In the genomic region with DNA sequence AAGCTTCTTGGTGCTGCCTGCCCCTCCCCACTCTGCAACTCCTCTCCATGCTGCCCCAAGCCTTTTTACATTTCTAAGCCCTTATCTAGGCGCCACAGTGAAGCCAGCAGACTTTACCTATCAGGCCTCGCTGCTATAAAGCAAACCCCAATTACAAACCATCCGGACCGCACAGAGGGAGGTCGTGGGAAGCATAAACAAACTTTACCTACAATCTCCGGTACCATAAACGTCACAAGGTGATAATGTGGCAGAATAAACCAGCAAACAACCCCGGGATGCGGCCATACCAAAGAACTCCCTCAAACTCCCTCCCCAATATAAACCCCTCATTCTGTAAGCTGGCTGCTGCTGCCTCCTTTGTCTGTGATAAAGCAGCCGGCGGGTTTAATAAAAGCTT, we compare ENCODE assay signal across 1 cellular context.
TF ChIP-seq lines count a peak whose summit lies in the region.

No MANE protein-coding gene starts in this region.

TF ChIP-seq in K562, 482 proteins besides CTCF, POLR2A, EP300 and RAD21 (continued from another document):
- TF ChIP-seq, protein P1, sequence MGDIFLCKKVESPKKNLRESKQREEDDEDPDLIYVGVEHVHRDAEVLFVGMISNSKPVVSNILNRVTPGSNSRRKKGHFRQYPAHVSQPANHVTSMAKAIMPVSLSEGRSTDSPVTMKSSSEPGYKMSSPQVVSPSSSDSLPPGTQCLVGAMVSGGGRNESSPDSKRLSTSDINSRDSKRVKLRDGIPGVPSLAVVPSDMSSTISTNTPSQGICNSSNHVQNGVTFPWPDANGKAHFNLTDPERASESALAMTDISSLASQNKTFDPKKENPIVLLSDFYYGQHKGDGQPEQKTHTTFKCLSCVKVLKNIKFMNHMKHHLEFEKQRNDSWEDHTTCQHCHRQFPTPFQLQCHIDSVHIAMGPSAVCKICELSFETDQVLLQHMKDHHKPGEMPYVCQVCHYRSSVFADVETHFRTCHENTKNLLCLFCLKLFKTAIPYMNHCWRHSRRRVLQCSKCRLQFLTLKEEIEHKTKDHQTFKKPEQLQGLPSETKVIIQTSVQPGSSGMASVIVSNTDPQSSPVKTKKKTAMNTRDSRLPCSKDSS (IDR thresholded peaks at IDR 0.05; ENCODE audit: low read depth, partially characterized antibody) = no peak
- 0 out of 2 replicates have a peak, but pooled peaks have one; percentile 41 for TF ChIP-seq ZEB2 (IDR thresholded peaks at IDR 0.05)
- no peak for TF ChIP-seq TRIM28 (IDR thresholded peaks at IDR 0.05)
- TF ChIP-seq NFYB (IDR thresholded peaks at IDR 0.05; ENCODE audit: extremely low read depth, insufficient read length) = no peak
- no peak for TF ChIP-seq ZFP1 (CRISPR knock-in tag; IDR thresholded peaks at IDR 0.05)
- no peak for TF ChIP-seq MBD2 (IDR thresholded peaks at IDR 0.05; ENCODE audit: borderline replicate concordance, low read depth)
- TF ChIP-seq CHD2 (IDR thresholded peaks at IDR 0.05; ENCODE audit: low read depth, low read length) = no peak
- peak; percentile 64; the same call in 1 of the 2 replicates for TF ChIP-seq DPF2 (IDR thresholded peaks at IDR 0.05)
- no peak for TF ChIP-seq ZFP30 (CRISPR knock-in tag; IDR thresholded peaks at IDR 0.05; ENCODE audit: borderline replicate concordance)
- TF ChIP-seq E2F4 (CRISPR knock-in tag; IDR thresholded peaks at IDR 0.05; ENCODE audit: low read depth) = no peak
- no peak for TF ChIP-seq ELF4 (CRISPR knock-in tag; IDR thresholded peaks at IDR 0.05)
- peak; percentile 51 for TF ChIP-seq SMARCA4 (IDR thresholded peaks at IDR 0.05)
- no peak for TF ChIP-seq HMGN3 (IDR thresholded peaks at IDR 0.05; ENCODE audit: borderline replicate concordance, extremely low read depth, insufficient read length, low read depth, low read length)
- no peak for TF ChIP-seq GATA2 (CRISPR knock-in tag; IDR thresholded peaks at IDR 0.05)
- no peak for TF ChIP-seq SRSF9 (IDR thresholded peaks at IDR 0.05; ENCODE audit: borderline replicate concordance, low read depth, low read length)
- TF ChIP-seq TAL1 (IDR thresholded peaks at IDR 0.05) = peak; percentile 62; the same call in 1 of the 2 replicates
- TF ChIP-seq NCOA6 (IDR thresholded peaks at IDR 0.05) = no peak
- TF ChIP-seq NFIC (IDR thresholded peaks at IDR 0.05) = 0 out of 2 replicates have a peak, but pooled peaks have one; percentile 12
- no peak for TF ChIP-seq ZBTB2 (IDR thresholded peaks at IDR 0.05)
- no peak for TF ChIP-seq SFPQ (IDR thresholded peaks at IDR 0.05; ENCODE audit: low read depth, low read length)
- TF ChIP-seq NUFIP1 (IDR thresholded peaks at IDR 0.05; ENCODE audit: partially characterized antibody) = no peak
- TF ChIP-seq RCOR1 (IDR thresholded peaks at IDR 0.05; ENCODE audit: borderline replicate concordance in 1 of 2, low read depth in 2 of 2, low read length in 2 of 2) = peak in 1 of 2 experiments; percentile 43; a peak in 1 of 4 replicates
- TF ChIP-seq TEAD2 (tag; IDR thresholded peaks at IDR 0.05) = no peak
- no peak for TF ChIP-seq SAFB (IDR thresholded peaks at IDR 0.05; ENCODE audit: borderline replicate concordance, low read depth, low read length)
- TF ChIP-seq ZKSCAN3 (CRISPR knock-in tag; IDR thresholded peaks at IDR 0.05) = no peak
- TF ChIP-seq TAF15 (IDR thresholded peaks at IDR 0.05; ENCODE audit: low read depth, low read length) = no peak
